In the genomic region with DNA sequence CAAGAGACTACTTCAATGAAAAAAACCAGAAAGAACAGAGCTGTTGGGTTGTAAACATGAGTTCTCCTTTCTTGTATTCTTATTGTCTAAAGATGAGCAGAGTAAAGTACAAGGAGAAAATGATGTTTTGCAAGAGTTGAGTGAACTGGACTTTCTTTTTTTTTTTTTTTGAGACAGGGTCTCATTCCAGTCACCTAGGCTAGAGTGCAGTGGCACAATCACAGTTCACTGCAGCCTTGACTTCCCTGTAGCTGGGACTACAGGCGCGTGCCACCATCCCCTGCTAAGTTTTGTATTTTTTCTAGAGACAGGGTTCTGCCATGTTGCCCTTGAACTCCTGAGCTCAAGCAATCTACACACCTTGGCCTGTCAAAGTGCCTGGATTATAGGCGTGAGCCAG, we compare ENCODE assay signal across 1 cellular context.
TF ChIP-seq lines count a peak whose summit lies in the region.

No MANE protein-coding gene starts in this region.

TF ChIP-seq in K562, 482 proteins besides CTCF, POLR2A, EP300 and RAD21 (continued from another document):
- TF ChIP-seq TCF15 (CRISPR knock-in tag; IDR thresholded peaks at IDR 0.05) = no peak
